In genomic region chr3:175325440-175325839, GRCh38 we compare ENCODE assay signal across 26 cellular contexts.
A peak's percentile ranks its signal among the peaks of the same experiment; 100 is the strongest.
DNase-seq lines count a peak whose midpoint lies in the region; ATAC-seq, FAIRE-seq and TF ChIP-seq lines count a peak whose summit lies in the region.
"Had no signal": no experiment of that assay in that cellular context is flagged by ENCODE, and none has a peak within 500 bp of the region (broad histone marks: within the 10 kb centered on the region; RNA-seq: fewer than 3 reads in every experiment).

No MANE protein-coding gene starts in this region.

- H3K27me3 ChIP-seq in breast epithelium (no peaks in the 10 kb centered on the region), GM12878 (replicated peaks in 1 of 2; ENCODE audit: control insufficient read depth in 2 of 2, insufficient read depth in 2 of 2, low read length in 1 of 2) (no peaks in the 10 kb centered on the region)

- H3K4me3 ChIP-seq in breast epithelium (no peak overlapping the region), GM12878 (no peak overlapping the region)
- H3K4me3 ChIP-seq: SK-N-MC had no signal

- no peak overlapping the region for H3K4me3 Mint-ChIP-seq in MCF 10A (ENCODE audit: unreplicated experiment)
- no peak overlapping the region for H3K4me3 Mint-ChIP-seq in activated CD8-positive, alpha-beta T cell treated with anti-CD3 and anti-CD28 coated beads for 36 hours
- H3K4me3 Mint-ChIP-seq: CD8-positive, alpha-beta memory T cell; T-helper 17 cell had no signal

- H2AFZ ChIP-seq in GM12878 (ENCODE audit: control insufficient read depth, low read depth, low read length) = no peak overlapping the region

- no peak for TF ChIP-seq EP300 in GM12878 (IDR thresholded peaks at IDR 0.05; ENCODE audit: borderline replicate concordance in 1 of 2, control insufficient read depth in 1 of 2, low read depth in 2 of 2, low read length in 2 of 2)

- H3K4me2 ChIP-seq in GM12878 (ENCODE audit: control insufficient read depth, insufficient read depth) = no peak overlapping the region

- in situ Hi-C loops in GM12878 (cut with MboI) = no loop called here

- H3K36me3 ChIP-seq in breast epithelium (no peaks in the 10 kb centered on the region), GM12878 (ENCODE audit: control insufficient read depth in 2 of 2, insufficient read depth in 2 of 2, low read length in 1 of 2) (no peaks in the 10 kb centered on the region)

- POLR2A ChIA-PET in MCF 10A (lab: Yijun Ruan, JAX) = interaction anchor here (0.6 to 0.7 kb wide), 2 partner anchors 10 to 478 kb away, joined by 3 to 5 read pairs; no protein-coding TSS in a partner anchor
- POLR2A ChIA-PET in GM12878 (lab: Charles Lee) = interaction anchor here (0.6 to 1.2 kb wide), 3 partner anchors 10 to 66 kb away, joined by 3 to 4 read pairs (median 3); no protein-coding TSS in a partner anchor
- POLR2A ChIA-PET in activated CD8-positive, alpha-beta T cell treated with anti-CD3 and anti-CD28 coated beads for 36 hours (lab: Charles Lee) = no interaction called here

- 41% methylated on average over 1 of the region's 1 CpG for WGBS in GM12878 (ENCODE audit: insufficient coverage, insufficient replicate concordance, low lambda C conversion rate, missing lambda C conversion rate)

- H3K4me1 ChIP-seq in breast epithelium = no peaks in the 10 kb centered on the region
- no peaks in the 10 kb centered on the region for H3K4me1 ChIP-seq in GM12878 (ENCODE audit: control insufficient read depth, insufficient read depth, low read length)

- peak; percentile 56 for DNase-seq in MCF 10A (ENCODE audit: unreplicated experiment)
- DNase-seq in breast epithelium (ENCODE audit: low spot score in 2 of 2) = no peak
- peak; percentile 11 for DNase-seq in NAMALWA (ENCODE audit: low spot score)
- no peak for DNase-seq in GM12878 (ENCODE audit: low read depth, low spot score)
- DNase-seq in midbrain (lab: John Stamatoyannopoulos, UW) = no peak
- DNase-seq in activated CD8-positive, alpha-beta T cell treated with anti-CD3 and anti-CD28 coated beads for 36 hours = no peak
- no peak for DNase-seq in NCI-H524 treated with DMSO at 0.1 percent for 48 hours (lab: John Stamatoyannopoulos, UW)
- DNase-seq: Calu3; CD8-positive, alpha-beta memory T cell; GDM1; KG1; NCI-H1092; NCI-H1436; NCI-H187 treated with DMSO at 0.1 percent for 48 hours; NCI-H2107; NK-92 treated with Interleukin-12 subunit alpha and Interleukin-12 subunit beta, amount 100 ng/mL, for 24 hours; SHP77; SW 1271; T-helper 17 cell had no signal

- no peaks in the 10 kb centered on the region for H3K27me3 Mint-ChIP-seq in MCF 10A (ENCODE audit: insufficient read depth, unreplicated experiment)
- H3K27me3 Mint-ChIP-seq in activated CD8-positive, alpha-beta T cell treated with anti-CD3 and anti-CD28 coated beads for 36 hours = no peaks in the 10 kb centered on the region
- H3K27me3 Mint-ChIP-seq: CD8-positive, alpha-beta memory T cell; T-helper 17 cell had no signal

- intact Hi-C loops in MCF 10A (cut with micrococcal nuclease) (no loop called here), breast epithelium (cut with DNase I; ENCODE audit: low total_unique reads) (no loop called here), GM12878 (cut with micrococcal nuclease; ENCODE audit: unreplicated experiment) (no loop called here)
- intact Hi-C loops in activated CD8-positive, alpha-beta T cell treated with anti-CD3 and anti-CD28 coated beads for 36 hours (cut with micrococcal nuclease) = no loop called here

- TF ChIP-seq CTCF in MCF 10A (IDR thresholded peaks at IDR 0.05; ENCODE audit: unreplicated experiment) (no peak), breast epithelium (IDR thresholded peaks at IDR 0.05) (no peak), GM12878 (IDR thresholded peaks at IDR 0.05 in 2 of 3, conservative IDR thresholded peaks at IDR 0.05 in 1 of 3; ENCODE audit: control insufficient read depth in 2 of 3, extremely low read depth in 1 of 3, insufficient read depth in 1 of 3, low read depth in 3 of 3, low read length in 3 of 3) (no peak)
- no peak for TF ChIP-seq CTCF in activated CD8-positive, alpha-beta T cell treated with anti-CD3 and anti-CD28 coated beads for 36 hours (IDR thresholded peaks at IDR 0.05)

- TF ChIP-seq POLR2A in breast epithelium (IDR thresholded peaks at IDR 0.05) (no peak), GM12878 (IDR thresholded peaks at IDR 0.05; ENCODE audit: low read depth, low read length) (no peak)

- BruUV-seq in MCF 10A (replicated peaks; lab: Mats Ljungman, UMichigan) (no TSS peak), GM12878 (replicated peaks; lab: Mats Ljungman, UMichigan) (no TSS peak)

- H3K27ac ChIP-seq in breast epithelium = no peak overlapping the region
- H3K27ac ChIP-seq in GM12878 (ENCODE audit: control insufficient read depth, insufficient read depth) = no peak overlapping the region
- H3K27ac ChIP-seq: C4-2B, HL-60, SK-N-MC had no signal

- ATAC-seq in GM12878 = peak; percentile 90
- no peak for ATAC-seq in activated CD8-positive, alpha-beta T cell treated with anti-CD3 and anti-CD28 coated beads for 36 hours
- no peak for ATAC-seq in GM21528 (IDR thresholded peaks at IDR 0.05; ENCODE audit: low FRiP score, unreplicated experiment)
- ATAC-seq: HCT116, T-helper 17 cell had no signal

- CTCF ChIA-PET in MCF 10A (lab: Yijun Ruan, JAX) = interaction anchor here (0.6 kb wide), 1 partner anchor 58 kb away, joined by 4 read pairs; no protein-coding TSS in a partner anchor
- CTCF ChIA-PET in GM12878 (lab: Yijun Ruan, JAX) = interaction anchor here (0.7 to 1.6 kb wide), 9 partner anchors 9 to 160 kb away, joined by 3 to 4 read pairs (median 3); no protein-coding TSS in a partner anchor
- CTCF ChIA-PET in activated CD8-positive, alpha-beta T cell treated with anti-CD3 and anti-CD28 coated beads for 36 hours (lab: Charles Lee) = no interaction called here

- no peak overlapping the region for H3K27ac Mint-ChIP-seq in MCF 10A (ENCODE audit: low read depth, unreplicated experiment)
- H3K27ac Mint-ChIP-seq in activated CD8-positive, alpha-beta T cell treated with anti-CD3 and anti-CD28 coated beads for 36 hours = no peak overlapping the region
- H3K27ac Mint-ChIP-seq: CD8-positive, alpha-beta memory T cell; T-helper 17 cell had no signal

- H3K9me3 ChIP-seq in breast epithelium = no peaks in the 10 kb centered on the region
- no peaks in the 10 kb centered on the region for H3K9me3 ChIP-seq in GM12878 (replicated peaks; ENCODE audit: control insufficient read depth, insufficient read depth, low read length)

- H3K79me2 ChIP-seq in GM12878 (ENCODE audit: control insufficient read depth, insufficient read depth, low read length) = no peaks in the 10 kb centered on the region

- SMC1A ChIA-PET in GM12878 (lab: Charles Lee; ENCODE audit: uncharacterized antibody, unreplicated experiment) = interaction anchor here (0.6 to 5.7 kb wide), 13 partner anchors 8 to 1838 kb away, joined by 3 to 34 read pairs (median 5); no protein-coding TSS in a partner anchor

- RAD21 ChIA-PET in GM12878 (lab: Charles Lee; ENCODE audit: unreplicated experiment) = interaction anchor here (0.8 to 2.1 kb wide), 4 partner anchors 18 to 50 kb away, joined by 3 to 7 read pairs (median 6); no protein-coding TSS in a partner anchor

- TF ChIP-seq RAD21 in GM12878 (IDR thresholded peaks at IDR 0.05; ENCODE audit: insufficient read depth, low read depth, low read length) = no peak

- no peaks in the 10 kb centered on the region for H3K9me3 Mint-ChIP-seq in MCF 10A (ENCODE audit: unreplicated experiment)
- peaks cover 5% of the 10 kb centered on the region for H3K9me3 Mint-ChIP-seq in activated CD8-positive, alpha-beta T cell treated with anti-CD3 and anti-CD28 coated beads for 36 hours

- H4K20me1 ChIP-seq in GM12878 (ENCODE audit: control insufficient read depth, insufficient read depth) = no peaks in the 10 kb centered on the region

- peaks cover 6% of the 10 kb centered on the region for H3K4me1 Mint-ChIP-seq in MCF 10A (ENCODE audit: insufficient read depth, unreplicated experiment)
- no peaks in the 10 kb centered on the region for H3K4me1 Mint-ChIP-seq in activated CD8-positive, alpha-beta T cell treated with anti-CD3 and anti-CD28 coated beads for 36 hours (ENCODE audit: low read depth)
- H3K4me1 Mint-ChIP-seq: CD8-positive, alpha-beta memory T cell; T-helper 17 cell had no signal

- FAIRE-seq in GM12878 (lab: Jason Lieb, UNC) = no peak
- FAIRE-seq: A204.1, H1 had no signal

- H3K36me3 Mint-ChIP-seq in MCF 10A (ENCODE audit: insufficient read depth, unreplicated experiment) = no peaks in the 10 kb centered on the region
- no peaks in the 10 kb centered on the region for H3K36me3 Mint-ChIP-seq in activated CD8-positive, alpha-beta T cell treated with anti-CD3 and anti-CD28 coated beads for 36 hours (ENCODE audit: low read depth)
- H3K36me3 Mint-ChIP-seq: CD8-positive, alpha-beta memory T cell had no signal

- no peak overlapping the region for H3K9ac ChIP-seq in GM12878 (ENCODE audit: control insufficient read depth, insufficient read depth, low read length)

TF ChIP-seq in GM12878, 131 proteins besides CTCF, POLR2A, EP300 and RAD21:
- TF ChIP-seq MEF2B (IDR thresholded peaks at IDR 0.05; ENCODE audit: partially characterized antibody, poor library complexity, severe bottlenecking) (peak; percentile 43), FOS (IDR thresholded peaks at IDR 0.05; ENCODE audit: borderline replicate concordance, extremely low read depth, insufficient read length) (no peak), BCL11A (IDR thresholded peaks at IDR 0.05; ENCODE audit: low read depth, low read length) (no peak), NBN (IDR thresholded peaks at IDR 0.05) (no peak), CBFB (IDR thresholded peaks at IDR 0.05; ENCODE audit: low read depth) (no peak)

Comparison
In these comparisons a context has a peak if more than half of its experiments do, and no peak if none do; other contexts are left out.
1. DNase-seq: peak in MCF 10A (single experiment) and NAMALWA (single experiment); none in breast epithelium (0 of 2), GM12878 (single experiment), midbrain (single experiment), activated CD8-positive, alpha-beta T cell treated with anti-CD3 and anti-CD28 coated beads for 36 hours (single experiment) and NCI-H524 treated with DMSO at 0.1 percent for 48 hours (single experiment).